Comparison of ENCODE assay signal across 1 cellular context in genomic region chr10:125719173-125720001, GRCh38.
TF ChIP-seq lines count a peak whose summit lies in the region.

Gene EDRF1 (plus strand): TSS chr10:125719709. CDS start chr10:125719808, 99 bp downstream.

TF ChIP-seq in WTC11, 78 proteins besides CTCF, POLR2A, EP300 and RAD21 (continued from another document and continues in another):
- TF ChIP-seq ZNF532 (CRISPR knock-in tag; IDR thresholded peaks at IDR 0.05; ENCODE audit: borderline replicate concordance): 0 out of 2 replicates have a peak, but pooled peaks have one; percentile 63
- 0 out of 2 replicates have a peak, but pooled peaks have one; percentile 21 for TF ChIP-seq TCF7 (CRISPR knock-in tag; IDR thresholded peaks at IDR 0.05; ENCODE audit: low read depth)
- TF ChIP-seq NR3C1 (CRISPR knock-in tag; conservative IDR thresholded peaks at IDR 0.05; ENCODE audit: low read depth): no peak
- no peak for TF ChIP-seq NR2C2 (CRISPR knock-in tag; IDR thresholded peaks at IDR 0.05)
- TF ChIP-seq STAT6 (CRISPR knock-in tag; conservative IDR thresholded peaks at IDR 0.05; ENCODE audit: low read depth): no peak
- TF ChIP-seq CDX4 (CRISPR knock-in tag; IDR thresholded peaks at IDR 0.05; ENCODE audit: borderline replicate concordance): no peak
- peak; percentile 61; the same call in 1 of the 2 replicates for TF ChIP-seq E2F1 (CRISPR knock-in tag; IDR thresholded peaks at IDR 0.05)
- TF ChIP-seq AFF4 (CRISPR knock-in tag; IDR thresholded peaks at IDR 0.05; ENCODE audit: borderline replicate concordance): no peak
- no peak for TF ChIP-seq NFATC4 (CRISPR knock-in tag; IDR thresholded peaks at IDR 0.05)
- 0 out of 2 replicates have a peak, but pooled peaks have one; percentile 17 for TF ChIP-seq CREB1 (CRISPR knock-in tag; IDR thresholded peaks at IDR 0.05)
- TF ChIP-seq ZNF219 (CRISPR knock-in tag; IDR thresholded peaks at IDR 0.05; ENCODE audit: borderline replicate concordance): no peak
- TF ChIP-seq HMGA2 (CRISPR knock-in tag; IDR thresholded peaks at IDR 0.05): no peak
- peak; percentile 61; the same call in 1 of the 2 replicates for TF ChIP-seq KAT7 (CRISPR knock-in tag; IDR thresholded peaks at IDR 0.05; ENCODE audit: borderline replicate concordance)
- TF ChIP-seq ATF6 (CRISPR knock-in tag; IDR thresholded peaks at IDR 0.05): no peak
- no peak for TF ChIP-seq ATF1 (CRISPR knock-in tag; IDR thresholded peaks at IDR 0.05)
- peak; percentile 32; the same call in 1 of the 2 replicates for TF ChIP-seq ATF2 (CRISPR knock-in tag; IDR thresholded peaks at IDR 0.05; ENCODE audit: borderline replicate concordance, low read depth)
- no peak; the same call in 1 of the 2 replicates for TF ChIP-seq GABPB1 (CRISPR knock-in tag; IDR thresholded peaks at IDR 0.05)
- TF ChIP-seq ZNF138 (CRISPR knock-in tag; conservative IDR thresholded peaks at IDR 0.05): no peak
- TF ChIP-seq ZMAT4 (CRISPR knock-in tag; IDR thresholded peaks at IDR 0.05): no peak
- TF ChIP-seq ETV6 (CRISPR knock-in tag; IDR thresholded peaks at IDR 0.05): peak; percentile 47; the same call in 1 of the 2 replicates
- TF ChIP-seq USF2 (CRISPR knock-in tag; IDR thresholded peaks at IDR 0.05): 0 out of 2 replicates have a peak, but pooled peaks have one; percentile 34
- TF ChIP-seq AR (CRISPR knock-in tag; IDR thresholded peaks at IDR 0.05): no peak
- 0 out of 2 replicates have a peak, but pooled peaks have one; percentile 19 for TF ChIP-seq ZNF317 (CRISPR knock-in tag; IDR thresholded peaks at IDR 0.05; ENCODE audit: borderline replicate concordance, low read depth)
- peak; percentile 86 for TF ChIP-seq FOXK1 (CRISPR knock-in tag; IDR thresholded peaks at IDR 0.05)
- TF ChIP-seq ZNF425 (CRISPR knock-in tag; conservative IDR thresholded peaks at IDR 0.05): no peak
- 0 out of 2 replicates have a peak, but pooled peaks have one; percentile 51 for TF ChIP-seq NFE2L1 (CRISPR knock-in tag; IDR thresholded peaks at IDR 0.05)
- no peak for TF ChIP-seq GTF2I (CRISPR knock-in tag; conservative IDR thresholded peaks at IDR 0.05)
- no peak for TF ChIP-seq SOX15 (CRISPR knock-in tag; IDR thresholded peaks at IDR 0.05)
- peak; percentile 95 for TF ChIP-seq FOXP1 (CRISPR knock-in tag; IDR thresholded peaks at IDR 0.05; ENCODE audit: borderline replicate concordance)
- TF ChIP-seq TEAD1 (CRISPR knock-in tag; IDR thresholded peaks at IDR 0.05): no peak
